7 cellular contexts compared by ENCODE assay signal in genomic region chr16:88228751-88229150, GRCh38.
DNase-seq lines count a peak whose midpoint lies in the region; ATAC-seq, FAIRE-seq and TF ChIP-seq lines count a peak whose summit lies in the region.
"Not testable (repeated sequence)": the region's sequence is repeated elsewhere in the genome, so short reads cannot be mapped to it uniquely, and the experiment has no call there.

No MANE protein-coding gene starts in this region.

- not testable (repeated sequence) for H3K4me2 ChIP-seq in IMR-90 (ENCODE audit: low read depth, low read length); astrocyte (ENCODE audit: low read length); H1 (ENCODE audit: insufficient read depth in 1 of 2, low read depth in 2 of 2, low read length in 2 of 2); HepG2 (ENCODE audit: low read depth, low read length)

- not testable (repeated sequence) for H3K4me3 Mint-ChIP-seq in astrocyte (ENCODE audit: unreplicated experiment); osteocyte (ENCODE audit: unreplicated experiment)

- H3K9me1 ChIP-seq in IMR-90 (ENCODE audit: insufficient read depth, low read length): not testable (repeated sequence)

- H3K56ac ChIP-seq in IMR-90 (ENCODE audit: extremely low read depth, insufficient read depth, low read length); H1 (replicated peaks; ENCODE audit: insufficient read length, low read depth, low read length): not testable (repeated sequence)

- H2AK5ac ChIP-seq in IMR-90 (ENCODE audit: low read depth, low read length); H1 (ENCODE audit: low read depth, low read length): not testable (repeated sequence)

- not testable (repeated sequence) for H3K27ac ChIP-seq in IMR-90 (ENCODE audit: insufficient read depth, low read length); astrocyte (ENCODE audit: low read depth, low read length); H1 (ENCODE audit: low read depth, low read length); HepG2 (ENCODE audit: extremely low read length, insufficient read depth, low read length); testis

- not testable (repeated sequence) for H3K23ac ChIP-seq in IMR-90 (ENCODE audit: low read depth, low read length); H1 (ENCODE audit: insufficient read length)

- H3K9ac ChIP-seq in IMR-90 (ENCODE audit: low read depth, low read length); astrocyte (ENCODE audit: low read length); H1 (replicated peaks in 1 of 4; ENCODE audit: extremely low read depth in 1 of 4, low read depth in 3 of 4, low read length in 3 of 4); HepG2 (ENCODE audit: insufficient read depth, low read depth, low read length): not testable (repeated sequence)

- not testable (repeated sequence) for H3K4me1 ChIP-seq in IMR-90 (ENCODE audit: control insufficient read depth, insufficient read depth, low read length); astrocyte (ENCODE audit: insufficient read depth, low read length); H1 (replicated peaks in 1 of 4; ENCODE audit: control insufficient read depth in 3 of 4, insufficient read depth in 4 of 4, low read length in 3 of 4)
- H3K4me1 ChIP-seq in HepG2 (ENCODE audit: insufficient read depth, low read length) (peaks cover 37% of the 10 kb centered on the region), testis (peaks cover 18% of the 10 kb centered on the region)

- not testable (repeated sequence) for H2BK5ac ChIP-seq in IMR-90 (ENCODE audit: low read depth, low read length, poor library complexity, severe bottlenecking); H1 (ENCODE audit: low read depth, low read length)

- TF ChIP-seq EP300 in H1 (IDR thresholded peaks at IDR 0.05; ENCODE audit: borderline replicate concordance in 1 of 2, low read depth in 2 of 2, low read length in 2 of 2); HepG2 (IDR thresholded peaks at IDR 0.05; ENCODE audit: low read depth in 2 of 2, low read length in 2 of 2); HepG2 (CRISPR knock-in tag; IDR thresholded peaks at IDR 0.05; ENCODE audit: borderline replicate concordance): not testable (repeated sequence)

- H3K27ac Mint-ChIP-seq in astrocyte (ENCODE audit: unreplicated experiment); osteocyte (ENCODE audit: unreplicated experiment): not testable (repeated sequence)

- H2BK20ac ChIP-seq in IMR-90 (ENCODE audit: low read depth, low read length); H1 (ENCODE audit: low read length): not testable (repeated sequence)

- H3K36me3 ChIP-seq in IMR-90 (ENCODE audit: control insufficient read depth, insufficient read depth, low read length); astrocyte (ENCODE audit: insufficient read depth, low read length); H1 (ENCODE audit: control insufficient read depth in 2 of 4, insufficient read depth in 4 of 4, low read length in 3 of 4); HepG2 (replicated peaks in 1 of 2; ENCODE audit: control insufficient read depth in 1 of 2, insufficient read depth in 2 of 2, low read length in 2 of 2); testis (ENCODE audit: low read depth, missing control alignments): not testable (repeated sequence)

- not testable (repeated sequence) for H3K36me3 Mint-ChIP-seq in astrocyte (ENCODE audit: low read depth, unreplicated experiment); osteocyte (ENCODE audit: unreplicated experiment)

- not testable (repeated sequence) for H4K20me1 ChIP-seq in IMR-90 (ENCODE audit: insufficient read depth, low read length); astrocyte (ENCODE audit: insufficient read depth, low read length); H1 (replicated peaks in 1 of 2; ENCODE audit: control insufficient read depth in 1 of 2, insufficient read depth in 2 of 2, low read length in 2 of 2); HepG2 (ENCODE audit: insufficient read depth, low read length)

- H3K27me3 Mint-ChIP-seq in astrocyte (ENCODE audit: low read depth, unreplicated experiment); osteocyte (ENCODE audit: unreplicated experiment): not testable (repeated sequence)

- not testable (repeated sequence) for H3K27me3 ChIP-seq in IMR-90 (ENCODE audit: control insufficient read depth, insufficient read depth, low read length); astrocyte (ENCODE audit: insufficient read depth, low read length); H1 (replicated peaks in 1 of 4; ENCODE audit: control insufficient read depth in 3 of 4, extremely low read depth in 1 of 4, insufficient read depth in 3 of 4, low read length in 3 of 4); testis
- H3K27me3 ChIP-seq in HepG2 (ENCODE audit: control insufficient read depth in 1 of 2, insufficient read depth in 2 of 2, low read length in 2 of 2): peaks cover 5 to 33% of the 10 kb centered on the region in 2 experiments; a peak in 3 of 5 replicates

- TF ChIP-seq POLR2A in IMR-90 (IDR thresholded peaks at IDR 0.05; ENCODE audit: low read depth, low read length); H1 (IDR thresholded peaks at IDR 0.05; ENCODE audit: control extremely low read depth in 1 of 2, low read depth in 2 of 2, low read length in 2 of 2); HepG2 (IDR thresholded peaks at IDR 0.05; ENCODE audit: insufficient read depth in 1 of 2, low read depth in 2 of 2, low read length in 2 of 2); testis (IDR thresholded peaks at IDR 0.05): not testable (repeated sequence)

- not testable (repeated sequence) for TF ChIP-seq RAD21 in IMR-90 (IDR thresholded peaks at IDR 0.05; ENCODE audit: low read length); H1 (IDR thresholded peaks at IDR 0.05 in 1 of 2, conservative IDR thresholded peaks at IDR 0.05 in 1 of 2; ENCODE audit: low read depth in 2 of 2, low read length in 2 of 2); HepG2 (CRISPR knock-in tag; IDR thresholded peaks at IDR 0.05)

- not testable (repeated sequence) for H3K4me3 ChIP-seq in IMR-90 (ENCODE audit: insufficient read depth, low read depth, low read length); astrocyte (ENCODE audit: insufficient read depth, low read depth, low read length); H1 (ENCODE audit: extremely low read depth in 1 of 4, insufficient read depth in 2 of 4, low read depth in 3 of 4, low read length in 4 of 4); HepG2 (replicated peaks in 1 of 3; ENCODE audit: insufficient read depth in 1 of 3, low read depth in 2 of 3, low read length in 3 of 3); testis

- in situ Hi-C loops in IMR-90 (cut with MboI; ENCODE audit: low sequenced_read_pairs); HepG2 (cut with HindIII; ENCODE audit: extremely low pct_ligation_motif_present, low pct_unique_long_range_greater_than_20kb): not testable (repeated sequence)

- H4K5ac ChIP-seq in IMR-90 (ENCODE audit: low read depth, low read length): peak overlapping the region; percentile 21; the same call in 1 of the 2 replicates
- H4K5ac ChIP-seq in H1 (ENCODE audit: insufficient read length, low read depth, low read length): not testable (repeated sequence)

- dilution Hi-C loops in IMR-90 (cut with HindIII; ENCODE audit: low sequenced_read_pairs, unreplicated experiment): not testable (repeated sequence)

- H3K4ac ChIP-seq in IMR-90 (ENCODE audit: low read depth, low read length); H1 (replicated peaks; ENCODE audit: insufficient read length, low read depth, low read length): not testable (repeated sequence)

- not testable (repeated sequence) for H3K79me1 ChIP-seq in IMR-90 (ENCODE audit: low read depth in 1 of 2, low read length in 2 of 2); H1 (ENCODE audit: low read depth, low read length)

- not testable (repeated sequence) for H3K9me3 ChIP-seq in IMR-90 (ENCODE audit: control insufficient read depth, insufficient read depth, low read length); astrocyte (ENCODE audit: insufficient read depth, low read depth, low read length); H1 (ENCODE audit: insufficient read depth in 2 of 2, low read depth in 1 of 2, low read length in 1 of 2); HepG2 (ENCODE audit: low read length); testis

- H4K91ac ChIP-seq in IMR-90 (ENCODE audit: insufficient read depth, low read depth, low read length); H1 (replicated peaks; ENCODE audit: insufficient read length, low read length): not testable (repeated sequence)

- CTCF ChIA-PET in IMR-90 (lab: Yijun Ruan, JAX); H1 (lab: Charles Lee; ENCODE audit: partially characterized antibody); HepG2 (lab: Yijun Ruan, JAX; ENCODE audit: low intra/inter-chr PET ratio, low total read pairs): not testable (repeated sequence)

- FAIRE-seq in astrocyte (lab: Jason Lieb, UNC) (peak; percentile 47), H1 (lab: Jason Lieb, UNC) (peak; percentile 69), endometrium (lab: Jason Lieb, UNC) (peak; percentile 15), HepG2 (lab: Jason Lieb, UNC) (peak; percentile 56)

- H3K23me2 ChIP-seq in H1 (ENCODE audit: low read depth, low read length): not testable (repeated sequence)

- H3K18ac ChIP-seq in IMR-90 (ENCODE audit: low read depth, low read length); H1 (ENCODE audit: extremely low read depth, low read length): not testable (repeated sequence)

- H4K8ac ChIP-seq in IMR-90 (ENCODE audit: low read depth in 2 of 2, low read length in 2 of 2); H1 (ENCODE audit: extremely low read depth, insufficient read depth, low read length): not testable (repeated sequence)

- not testable (repeated sequence) for H3K9me3 Mint-ChIP-seq in astrocyte (ENCODE audit: unreplicated experiment); osteocyte (ENCODE audit: unreplicated experiment)

- H3K14ac ChIP-seq in IMR-90 (replicated peaks; ENCODE audit: low read depth, low read length); H1 (ENCODE audit: insufficient read length): not testable (repeated sequence)

- POLR2A ChIA-PET in IMR-90 (lab: Charles Lee; ENCODE audit: unreplicated experiment); H1 (lab: Charles Lee; ENCODE audit: partially characterized antibody); HepG2 (lab: Yijun Ruan, JAX): not testable (repeated sequence)

- not testable (repeated sequence) for H2BK12ac ChIP-seq in H1 (ENCODE audit: low read depth, low read length)

- H3K79me2 ChIP-seq in astrocyte (ENCODE audit: insufficient read depth, low read length); H1 (ENCODE audit: control insufficient read depth in 1 of 2, insufficient read depth in 2 of 2, low read length in 2 of 2); HepG2 (ENCODE audit: insufficient read depth, low read length): not testable (repeated sequence)

- not testable (repeated sequence) for TF ChIP-seq CTCF in IMR-90 (conservative IDR thresholded peaks at IDR 0.05; ENCODE audit: low read depth, low read length); astrocyte (IDR thresholded peaks at IDR 0.05; ENCODE audit: insufficient read depth, low read depth, low read length); H1 (IDR thresholded peaks at IDR 0.05; ENCODE audit: control extremely low read depth in 1 of 3, insufficient read depth in 1 of 3, low read depth in 1 of 3, low read length in 3 of 3); HepG2 (CRISPR knock-in tag; IDR thresholded peaks at IDR 0.05); osteocyte (IDR thresholded peaks at IDR 0.05); testis (IDR thresholded peaks at IDR 0.05)

- not testable (repeated sequence) for H2AK9ac ChIP-seq in IMR-90 (replicated peaks; ENCODE audit: low read depth, low read length, poor library complexity)

- BruUV-seq in IMR-90 (replicated peaks; lab: Mats Ljungman, UMichigan); HepG2 (replicated peaks; lab: Mats Ljungman, UMichigan): not testable (repeated sequence)

- not testable (repeated sequence) for ATAC-seq in IMR-90 (ENCODE audit: low read depth); HepG2

- H2AFZ ChIP-seq in IMR-90 (replicated peaks; ENCODE audit: low read length, poor library complexity); astrocyte (ENCODE audit: low read depth, low read length); H1 (ENCODE audit: low read length); HepG2 (ENCODE audit: low read length): not testable (repeated sequence)

- intact Hi-C loops in IMR-90 (cut with micrococcal nuclease); HepG2 (cut with micrococcal nuclease; ENCODE audit: unreplicated experiment); testis (cut with DNase I; ENCODE audit: low total_unique reads): not testable (repeated sequence)

- H3K4me1 Mint-ChIP-seq in astrocyte (ENCODE audit: low read depth, unreplicated experiment); osteocyte (ENCODE audit: unreplicated experiment): not testable (repeated sequence)

- 0 out of 2 replicates have a peak overlapping the region, but pooled peaks have one; percentile 23 for H2BK120ac ChIP-seq in IMR-90 (ENCODE audit: low read depth, low read length)
- not testable (repeated sequence) for H2BK120ac ChIP-seq in H1 (replicated peaks; ENCODE audit: low read depth, low read length)

- DNase-seq in IMR-90; astrocyte (ENCODE audit: low read depth); H1 (ENCODE audit: low read depth in 1 of 2, low spot score in 2 of 2); HepG2 (ENCODE audit: low spot score): not testable (repeated sequence)
- DNase-seq in osteocyte (ENCODE audit: extremely low spot score, unreplicated experiment): peak; percentile 38
- peak; percentile 11 for DNase-seq in testis

- not testable (repeated sequence) for H2BK15ac ChIP-seq in IMR-90 (ENCODE audit: low read depth, low read length); H1 (ENCODE audit: low read length)

- no CpG with 5 or more reads among the region's 8 CpGs for WGBS in IMR-90 (ENCODE audit: extremely low coverage in 2 of 2, insufficient read length in 1 of 2), 2 experiments
- WGBS in H1 (ENCODE audit: extremely low coverage in 1 of 2, insufficient coverage in 1 of 2, insufficient read length in 1 of 2, insufficient replicate concordance in 2 of 2, low coverage in 1 of 2, low lambda C conversion rate in 2 of 2, missing lambda C conversion rate in 1 of 2), 2 experiments: 89% methylated on average over 8 of the region's 8 CpGs; no CpG with 5 or more reads in 1 of the 2 experiments
- WGBS in HepG2 (ENCODE audit: low lambda C conversion rate): 9% methylated on average over 8 of the region's 8 CpGs
- 55 to 56% methylated on average over 6 to 8 of the region's 8 CpGs for WGBS in testis, 2 donors
